ENCODE assay signal across 19 cellular contexts in the genomic region with DNA sequence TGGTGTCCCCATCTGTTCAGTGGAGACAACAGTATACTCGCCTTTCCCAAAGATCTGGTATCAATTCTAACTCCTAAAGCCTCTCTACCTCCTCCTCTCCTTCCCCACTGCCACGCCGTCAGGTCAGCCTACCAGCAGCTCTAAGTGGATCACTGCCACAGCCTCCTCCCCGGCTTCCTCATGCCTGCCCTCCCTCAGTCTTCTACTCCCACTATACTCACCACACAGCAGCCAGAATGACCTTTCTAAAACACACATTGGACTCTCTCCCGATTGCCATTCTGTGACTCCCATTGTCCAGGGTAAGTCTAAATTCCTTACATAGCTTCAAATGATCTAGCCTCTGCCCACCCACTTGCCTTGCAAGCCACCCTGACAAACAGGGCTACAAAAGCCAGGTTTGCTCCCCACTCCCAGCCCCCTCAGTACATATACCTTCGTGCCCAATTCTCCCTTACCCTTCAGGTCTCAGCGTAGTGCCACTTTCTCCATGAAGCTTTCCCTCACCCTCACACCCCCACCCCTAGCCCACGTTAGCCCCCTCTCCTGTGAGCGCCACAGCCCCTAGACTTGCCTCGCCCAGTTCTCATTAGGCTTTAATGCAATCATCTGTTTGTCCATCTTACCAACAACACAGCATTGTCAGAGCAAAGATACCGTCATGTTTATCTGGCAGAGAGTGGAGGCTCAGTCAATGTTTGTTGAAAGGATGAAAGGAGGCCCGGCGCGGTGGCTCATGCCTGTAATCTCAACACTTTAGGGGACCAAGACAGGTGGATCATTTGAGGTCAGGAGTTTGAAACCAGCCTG. TPM values are rescaled to one million over a fixed set of nuclear protein-coding genes. Genes with fewer than 3 reads are reported as not detected.
DNase-seq lines count a peak whose midpoint lies in the region; ATAC-seq and TF ChIP-seq lines count a peak whose summit lies in the region.
"Had no signal": no experiment of that assay in that cellular context is flagged by ENCODE, and none has a peak within 500 bp of the region (broad histone marks: within the 10 kb centered on the region; RNA-seq: fewer than 3 reads in every experiment).

No MANE protein-coding gene starts in this region.

- no peaks in the 10 kb centered on the region for H4K20me1 ChIP-seq in mammary epithelial cell (ENCODE audit: insufficient read depth, low read length)

- no peak for TF ChIP-seq POLR2A in esophagus muscularis mucosa (IDR thresholded peaks at IDR 0.05; ENCODE audit: low read depth)

- H3K4me3 ChIP-seq in mammary epithelial cell (replicated peaks in 1 of 3; ENCODE audit: insufficient read depth in 1 of 3, low read depth in 2 of 3, low read length in 3 of 3) (no peak overlapping the region), esophagus muscularis mucosa (no peak overlapping the region)
- H3K4me3 ChIP-seq: HAP-1, heart right ventricle, smooth muscle cell had no signal

- WGBS in mammary epithelial cell (ENCODE audit: low coverage, missing lambda C conversion rate): 65% methylated on average over 14 of the region's 14 CpGs
- 72% methylated on average over 14 of the region's 14 CpGs for WGBS in esophagus muscularis mucosa

- H3K4me1 Mint-ChIP-seq in MCF 10A (ENCODE audit: insufficient read depth, unreplicated experiment) (no peaks in the 10 kb centered on the region), chondrocyte (ENCODE audit: low read depth) (peaks cover 5% of the 10 kb centered on the region), mesothelial cell of epicardium (peaks cover 13% of the 10 kb centered on the region), type B pancreatic cell (ENCODE audit: unreplicated experiment) (peaks cover 26% of the 10 kb centered on the region)

- POLR2A ChIA-PET in MCF 10A (lab: Yijun Ruan, JAX): interaction anchor here (2.1 kb wide), 1 partner anchor 18 kb away, joined by 8 read pairs; a partner anchor contains a TSS

- CTCF ChIA-PET in MCF 10A (lab: Yijun Ruan, JAX) (interaction anchor here (0.5 to 10.9 kb wide), 9 partner anchors 12 to 316 kb away, joined by 3 to 112 read pairs (median 3); a partner anchor contains a TSS), mammary epithelial cell (lab: Charles Lee; ENCODE audit: low non-redundant PET) (interaction anchor here (0.6 kb wide), 1 partner anchor 173 kb away, joined by 3 read pairs; no protein-coding TSS in a partner anchor)

- TF ChIP-seq CTCF in MCF 10A (IDR thresholded peaks at IDR 0.05; ENCODE audit: unreplicated experiment) (no peak), mammary epithelial cell (conservative IDR thresholded peaks at IDR 0.05 in 1 of 2, IDR thresholded peaks at IDR 0.05 in 1 of 2; ENCODE audit: extremely low read depth in 1 of 2, insufficient read depth in 1 of 2, low read depth in 1 of 2, low read length in 2 of 2) (no peak), chondrocyte (IDR thresholded peaks at IDR 0.05) (no peak), mesothelial cell of epicardium (IDR thresholded peaks at IDR 0.05; ENCODE audit: unreplicated experiment) (no peak), type B pancreatic cell (conservative IDR thresholded peaks at IDR 0.05) (no peak), esophagus muscularis mucosa (IDR thresholded peaks at IDR 0.05) (no peak)

- no peak for TF ChIP-seq EP300 in esophagus muscularis mucosa (IDR thresholded peaks at IDR 0.05)

- no peak overlapping the region for H3K9ac ChIP-seq in mammary epithelial cell (ENCODE audit: insufficient read depth, low read length)

- ATAC-seq in GM18520 (IDR thresholded peaks at IDR 0.05; ENCODE audit: unreplicated experiment): no peak

- H3K36me3 Mint-ChIP-seq in MCF 10A (ENCODE audit: insufficient read depth, unreplicated experiment) (peaks cover 14% of the 10 kb centered on the region), chondrocyte (ENCODE audit: low read depth) (peaks cover 24% of the 10 kb centered on the region), mesothelial cell of epicardium (peaks cover 23% of the 10 kb centered on the region), type B pancreatic cell (peaks cover 14% of the 10 kb centered on the region)

- H3K9me3 Mint-ChIP-seq in MCF 10A (ENCODE audit: unreplicated experiment): no peaks in the 10 kb centered on the region
- H3K9me3 Mint-ChIP-seq in chondrocyte (ENCODE audit: low read depth): no peaks in the 10 kb centered on the region
- H3K9me3 Mint-ChIP-seq in mesothelial cell of epicardium: no peaks in the 10 kb centered on the region
- no peaks in the 10 kb centered on the region for H3K9me3 Mint-ChIP-seq in type B pancreatic cell
- H3K9me3 Mint-ChIP-seq: naive B cell had no signal

- H3K4me2 ChIP-seq in mammary epithelial cell (ENCODE audit: insufficient read depth, low read depth, low read length): no peak overlapping the region
- H3K4me2 ChIP-seq: smooth muscle cell had no signal

- H3K27me3 Mint-ChIP-seq in MCF 10A (ENCODE audit: insufficient read depth, unreplicated experiment) (no peaks in the 10 kb centered on the region), chondrocyte (ENCODE audit: low read depth) (peaks cover 5% of the 10 kb centered on the region), mesothelial cell of epicardium (ENCODE audit: low read depth) (no peaks in the 10 kb centered on the region), type B pancreatic cell (peaks cover 3% of the 10 kb centered on the region)
- H3K27me3 Mint-ChIP-seq: naive B cell had no signal

- H3K36me3 ChIP-seq in mammary epithelial cell (ENCODE audit: insufficient read depth, low read length) (no peaks in the 10 kb centered on the region), esophagus muscularis mucosa (peaks cover 25 to 44% (median 35%) of the 10 kb centered on the region in 4 donors)

- intact Hi-C loops in MCF 10A (cut with micrococcal nuclease): no loop called here
- intact Hi-C loops in mammary epithelial cell (cut with micrococcal nuclease): no loop called here
- intact Hi-C loops in esophagus muscularis mucosa (cut with DNase I): no loop called here

- in situ Hi-C loops in mammary epithelial cell (cut with MboI; ENCODE audit: low sequenced_read_pairs in 2 of 2): no loop called here

- no peak overlapping the region for H3K27ac ChIP-seq in mammary epithelial cell (ENCODE audit: insufficient read depth, low read depth, low read length)
- no peak overlapping the region for H3K27ac ChIP-seq in esophagus muscularis mucosa (replicated peaks in 1 of 4)
- H3K27ac ChIP-seq: brain microvascular endothelial cell, epithelial cell of prostate had no signal

- H3K4me3 Mint-ChIP-seq in MCF 10A (ENCODE audit: unreplicated experiment) (no peak overlapping the region), chondrocyte (ENCODE audit: unreplicated experiment) (no peak overlapping the region), mesothelial cell of epicardium (no peak overlapping the region), type B pancreatic cell (no peak overlapping the region)
- H3K4me3 Mint-ChIP-seq: naive B cell had no signal

- H3K9me3 ChIP-seq in mammary epithelial cell (replicated peaks; ENCODE audit: insufficient read depth, low read length): no peaks in the 10 kb centered on the region
- H3K9me3 ChIP-seq in esophagus muscularis mucosa: no peaks in the 10 kb centered on the region
- H3K9me3 ChIP-seq: HAP-1, heart right ventricle had no signal

- H3K79me2 ChIP-seq in mammary epithelial cell (ENCODE audit: insufficient read depth, low read length): no peaks in the 10 kb centered on the region

- no peak overlapping the region for H2AFZ ChIP-seq in mammary epithelial cell (ENCODE audit: low read depth, low read length)

- H3K4me1 ChIP-seq in mammary epithelial cell (ENCODE audit: insufficient read depth, low read length) (no peaks in the 10 kb centered on the region), esophagus muscularis mucosa (peaks cover 0 to 11% (median 1%) of the 10 kb centered on the region in 4 donors)
- H3K4me1 ChIP-seq: HAP-1 had no signal

- BruUV-seq in MCF 10A (replicated peaks; lab: Mats Ljungman, UMichigan): no TSS peak
- BruUV-seq in mammary epithelial cell (replicated peaks; lab: Mats Ljungman, UMichigan): no TSS peak

- dilution Hi-C loops in mammary epithelial cell (cut with HindIII; ENCODE audit: low sequenced_read_pairs): loop anchor here (10.0 kb wide), 1 partner anchor 69 kb away; no protein-coding TSS in a partner anchor

- H3K27me3 ChIP-seq in mammary epithelial cell (ENCODE audit: insufficient read depth, low read length) (no peaks in the 10 kb centered on the region), esophagus muscularis mucosa (no peaks in the 10 kb centered on the region)
- H3K27me3 ChIP-seq: brain microvascular endothelial cell, heart right ventricle had no signal

- peak overlapping the region; percentile 16 for H3K27ac Mint-ChIP-seq in MCF 10A (ENCODE audit: low read depth, unreplicated experiment)
- no peak overlapping the region for H3K27ac Mint-ChIP-seq in chondrocyte (ENCODE audit: unreplicated experiment)
- H3K27ac Mint-ChIP-seq in mesothelial cell of epicardium: peak overlapping the region; percentile 35
- H3K27ac Mint-ChIP-seq in type B pancreatic cell: peak overlapping the region; percentile 55

- DNase-seq in MCF 10A (ENCODE audit: unreplicated experiment) (no peak), mammary epithelial cell (no peak), chondrocyte (ENCODE audit: low spot score) (peak; percentile 26), mesothelial cell of epicardium (ENCODE audit: low spot score in 2 of 2, unreplicated experiment in 2 of 2) (no peak), type B pancreatic cell (ENCODE audit: extremely low spot score, unreplicated experiment) (no peak), NCI-H2029 (lab: John Stamatoyannopoulos, UW) (no peak), esophagus muscularis mucosa (ENCODE audit: extremely low spot score) (no peak)
- DNase-seq: ACHN; activated effector memory CD4-positive, alpha-beta T cell treated with anti-CD3 and anti-CD28 coated beads, Interleukin-2, amount 50 U/mL, for 16 hours; brain microvascular endothelial cell; heart right ventricle; Kasumi-1; naive B cell; NCI-H1694 treated with DMSO at 0.1 percent for 48 hours; NCI-H69 had no signal

RNA-seq across cellular contexts. Expression of a gene that starts 9.5 kb away (rescaled TPM):
- total RNA-seq in MCF 10A (2022) (0.81 and 1.6 TPM in 2 replicates), mammary epithelial cell (10 to 100 TPM in 1 of 2 donors, 1 to 10 TPM in 1; 4.2 to 17.5 TPM), chondrocyte (1.1 to 3.3 TPM (median 2.3 TPM) in 3 replicates), mesothelial cell of epicardium (4.6 to 6.0 TPM (median 5.0 TPM) in 3 replicates), type B pancreatic cell (ENCODE audit: low replicate concordance) (6.3 and 11.2 TPM in 2 replicates), esophagus muscularis mucosa (1 to 10 TPM; 1.2 to 4.1 (median 2.7) TPM)
- 10.0 TPM for polyA plus RNA-seq in mammary epithelial cell
- polyA minus RNA-seq in mammary epithelial cell: 10.5 TPM

RNA-seq across cellular contexts. Expression of a gene that starts 17.7 kb away (rescaled TPM):
- total RNA-seq in MCF 10A (2022): 55.5 and 56.4 TPM in 2 replicates
- total RNA-seq in mammary epithelial cell: 10 to 100 TPM; 36.4 to 41.7 TPM
- polyA plus RNA-seq in mammary epithelial cell: 42.9 TPM
- 43.0 TPM for polyA minus RNA-seq in mammary epithelial cell
- total RNA-seq in chondrocyte: 30.0 to 34.5 TPM (median 32.5 TPM) in 3 replicates
- total RNA-seq in mesothelial cell of epicardium: 43.2 to 49.6 TPM (median 47.1 TPM) in 3 replicates
- total RNA-seq in type B pancreatic cell (ENCODE audit: low replicate concordance): 42.0 and 57.0 TPM in 2 replicates
- 10 to 100 TPM; 52.7 to 69.7 (median 60.5) TPM for total RNA-seq in esophagus muscularis mucosa
